In genomic region chr2:43070676-43071491, GRCh38 we compare ENCODE assay signal across 1 cellular context.
TF ChIP-seq lines count a peak whose summit lies in the region.

No MANE protein-coding gene starts in this region.

TF ChIP-seq in HepG2, 621 proteins besides CTCF, POLR2A, EP300 and RAD21 (continued from another document and continues in another):
- peak; percentile 29; the same call in 1 of the 2 replicates for TF ChIP-seq ARID4A (CRISPR knock-in tag; IDR thresholded peaks at IDR 0.05; ENCODE audit: borderline replicate concordance)
- TF ChIP-seq ZBTB46 (CRISPR knock-in tag; IDR thresholded peaks at IDR 0.05; ENCODE audit: borderline replicate concordance): no peak
- TF ChIP-seq MTA1 (CRISPR knock-in tag; IDR thresholded peaks at IDR 0.05; ENCODE audit: borderline replicate concordance): peak; percentile 69; the same call in 1 of the 2 replicates
- 0 out of 2 replicates have a peak, but pooled peaks have one; percentile 43 for TF ChIP-seq SAFB2 (CRISPR knock-in tag; IDR thresholded peaks at IDR 0.05; ENCODE audit: borderline replicate concordance, low read depth)
- TF ChIP-seq CCDC6 (CRISPR knock-in tag; IDR thresholded peaks at IDR 0.05): no peak
- peak; percentile 65; the same call in 1 of the 2 replicates for TF ChIP-seq ZNF33B (CRISPR knock-in tag; IDR thresholded peaks at IDR 0.05)
- TF ChIP-seq ZNF574 (CRISPR knock-in tag; IDR thresholded peaks at IDR 0.05): peak; percentile 61
- TF ChIP-seq TRAFD1 (CRISPR knock-in tag; IDR thresholded peaks at IDR 0.05; ENCODE audit: borderline replicate concordance): no peak
- TF ChIP-seq THAP7 (CRISPR knock-in tag; IDR thresholded peaks at IDR 0.05): no peak; the same call in 1 of the 2 replicates
- TF ChIP-seq KLF11 (CRISPR knock-in tag; IDR thresholded peaks at IDR 0.05): no peak
- TF ChIP-seq SALL2 (CRISPR knock-in tag; IDR thresholded peaks at IDR 0.05): no peak
- no peak for TF ChIP-seq ZEB1 (IDR thresholded peaks at IDR 0.05; ENCODE audit: insufficient replicate concordance, low read depth)
- TF ChIP-seq ATRX (CRISPR knock-in tag; IDR thresholded peaks at IDR 0.05; ENCODE audit: borderline replicate concordance): no peak
- no peak for TF ChIP-seq KAT8 (CRISPR knock-in tag; IDR thresholded peaks at IDR 0.05)
- TF ChIP-seq ZSCAN9 (CRISPR knock-in tag; IDR thresholded peaks at IDR 0.05; ENCODE audit: borderline replicate concordance): no peak
- peak; percentile 66 for TF ChIP-seq TEAD3 (CRISPR knock-in tag; optimal IDR thresholded peaks at IDR 0.05; ENCODE audit: borderline replicate concordance)
- TF ChIP-seq ZNF17 (CRISPR knock-in tag; IDR thresholded peaks at IDR 0.05): no peak
- no peak for TF ChIP-seq ZSCAN22 (CRISPR knock-in tag; IDR thresholded peaks at IDR 0.05)
- TF ChIP-seq ZNF343 (CRISPR knock-in tag; IDR thresholded peaks at IDR 0.05): no peak
- TF ChIP-seq ZNF558 (CRISPR knock-in tag; IDR thresholded peaks at IDR 0.05; ENCODE audit: borderline replicate concordance): no peak
- TF ChIP-seq ZNF414 (CRISPR knock-in tag; IDR thresholded peaks at IDR 0.05): 0 out of 2 replicates have a peak, but pooled peaks have one; percentile 70
- no peak for TF ChIP-seq RFX5 (IDR thresholded peaks at IDR 0.05; ENCODE audit: low read depth, low read length)
- TF ChIP-seq TSC22D2 (CRISPR knock-in tag; IDR thresholded peaks at IDR 0.05; ENCODE audit: borderline replicate concordance): no peak
- TF ChIP-seq ZFAT (CRISPR knock-in tag; conservative IDR thresholded peaks at IDR 0.05): no peak
- no peak for TF ChIP-seq FOXO4 (CRISPR knock-in tag; conservative IDR thresholded peaks at IDR 0.05)
- TF ChIP-seq ZGPAT (CRISPR knock-in tag; IDR thresholded peaks at IDR 0.05): no peak
- no peak for TF ChIP-seq REST (IDR thresholded peaks at IDR 0.05; ENCODE audit: borderline replicate concordance in 1 of 2, low read depth in 1 of 2, low read length in 2 of 2)
- TF ChIP-seq ARNT (IDR thresholded peaks at IDR 0.05): no peak
- no peak for TF ChIP-seq CEBPG (CRISPR knock-in tag; IDR thresholded peaks at IDR 0.05)
- TF ChIP-seq PCBP2 (optimal IDR thresholded peaks at IDR 0.05; ENCODE audit: low read depth, low read length, poor library complexity, severe bottlenecking): no peak
- TF ChIP-seq ZNF460 (CRISPR knock-in tag; IDR thresholded peaks at IDR 0.05; ENCODE audit: borderline replicate concordance): no peak
- no peak for TF ChIP-seq TIGD3 (CRISPR knock-in tag; IDR thresholded peaks at IDR 0.05; ENCODE audit: borderline replicate concordance)
